ENCODE assay signal across 1 cellular context in the genomic region with DNA sequence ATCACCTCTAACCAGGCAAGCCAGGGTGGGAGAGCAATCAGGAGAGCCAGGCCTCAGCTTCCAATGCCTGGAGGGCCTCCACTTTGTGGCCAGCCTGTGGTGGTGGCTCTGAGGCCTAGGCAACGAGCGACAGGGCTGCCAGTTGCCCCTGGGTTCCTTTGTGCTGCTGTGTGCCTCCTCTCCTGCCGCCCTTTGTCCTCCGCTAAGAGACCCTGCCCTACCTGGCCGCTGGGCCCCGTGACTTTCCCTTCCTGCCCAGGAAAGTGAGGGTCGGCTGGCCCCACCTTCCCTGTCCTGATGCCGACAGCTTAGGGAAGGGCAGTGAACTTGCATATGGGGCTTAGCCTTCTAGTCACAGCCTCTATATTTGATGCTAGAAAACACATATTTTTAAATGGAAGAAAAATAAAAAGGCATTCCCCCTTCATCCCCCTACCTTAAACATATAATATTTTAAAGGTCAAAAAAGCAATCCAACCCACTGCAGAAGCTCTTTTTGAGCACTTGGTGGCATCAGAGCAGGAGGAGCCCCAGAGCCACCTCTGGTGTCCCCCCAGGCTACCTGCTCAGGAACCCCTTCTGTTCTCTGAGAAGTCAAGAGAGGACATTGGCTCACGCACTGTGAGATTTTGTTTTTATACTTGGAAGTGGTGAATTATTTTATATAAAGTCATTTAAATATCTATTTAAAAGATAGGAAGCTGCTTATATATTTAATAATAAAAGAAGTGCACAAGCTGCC.
TF ChIP-seq lines count a peak whose summit lies in the region.

No MANE protein-coding gene starts in this region.

TF ChIP-seq in HepG2, 621 proteins besides CTCF, POLR2A, EP300 and RAD21 (continued from another document):
- TF ChIP-seq, protein P1, sequence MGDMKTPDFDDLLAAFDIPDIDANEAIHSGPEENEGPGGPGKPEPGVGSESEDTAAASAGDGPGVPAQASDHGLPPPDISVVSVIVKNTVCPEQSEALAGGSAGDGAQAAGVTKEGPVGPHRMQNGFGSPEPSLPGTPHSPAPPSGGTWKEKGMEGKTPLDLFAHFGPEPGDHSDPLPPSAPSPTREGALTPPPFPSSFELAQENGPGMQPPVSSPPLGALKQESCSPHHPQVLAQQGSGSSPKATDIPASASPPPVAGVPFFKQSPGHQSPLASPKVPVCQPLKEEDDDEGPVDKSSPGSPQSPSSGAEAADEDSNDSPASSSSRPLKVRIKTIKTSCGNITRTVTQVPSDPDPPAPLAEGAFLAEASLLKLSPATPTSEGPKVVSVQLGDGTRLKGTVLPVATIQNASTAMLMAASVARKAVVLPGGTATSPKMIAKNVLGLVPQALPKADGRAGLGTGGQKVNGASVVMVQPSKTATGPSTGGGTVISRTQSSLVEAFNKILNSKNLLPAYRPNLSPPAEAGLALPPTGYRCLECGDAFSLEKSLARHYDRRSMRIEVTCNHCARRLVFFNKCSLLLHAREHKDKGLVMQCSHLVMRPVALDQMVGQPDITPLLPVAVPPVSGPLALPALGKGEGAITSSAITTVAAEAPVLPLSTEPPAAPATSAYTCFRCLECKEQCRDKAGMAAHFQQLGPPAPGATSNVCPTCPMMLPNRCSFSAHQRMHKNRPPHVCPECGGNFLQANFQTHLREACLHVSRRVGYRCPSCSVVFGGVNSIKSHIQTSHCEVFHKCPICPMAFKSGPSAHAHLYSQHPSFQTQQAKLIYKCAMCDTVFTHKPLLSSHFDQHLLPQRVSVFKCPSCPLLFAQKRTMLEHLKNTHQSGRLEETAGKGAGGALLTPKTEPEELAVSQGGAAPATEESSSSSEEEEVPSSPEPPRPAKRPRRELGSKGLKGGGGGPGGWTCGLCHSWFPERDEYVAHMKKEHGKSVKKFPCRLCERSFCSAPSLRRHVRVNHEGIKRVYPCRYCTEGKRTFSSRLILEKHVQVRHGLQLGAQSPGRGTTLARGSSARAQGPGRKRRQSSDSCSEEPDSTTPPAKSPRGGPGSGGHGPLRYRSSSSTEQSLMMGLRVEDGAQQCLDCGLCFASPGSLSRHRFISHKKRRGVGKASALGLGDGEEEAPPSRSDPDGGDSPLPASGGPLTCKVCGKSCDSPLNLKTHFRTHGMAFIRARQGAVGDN (CRISPR knock-in tag; IDR thresholded peaks at IDR 0.05), result peak; percentile 53
- TF ChIP-seq ZSCAN21 (CRISPR knock-in tag; IDR thresholded peaks at IDR 0.05; ENCODE audit: borderline replicate concordance), result no peak
- peak; percentile 30 for TF ChIP-seq STAG1 (CRISPR knock-in tag; IDR thresholded peaks at IDR 0.05)
